9 cellular contexts compared by ENCODE assay signal in genomic region chr9:124197177-124198095, GRCh38.
DNase-seq lines count a peak whose midpoint lies in the region; ATAC-seq and TF ChIP-seq lines count a peak whose summit lies in the region.
"Had no signal": no experiment of that assay in that cellular context is flagged by ENCODE, and none has a peak within 500 bp of the region (broad histone marks: within the 10 kb centered on the region; RNA-seq: fewer than 3 reads in every experiment).

No MANE protein-coding gene starts in this region.

- TF ChIP-seq CTCF in mesothelial cell of epicardium (IDR thresholded peaks at IDR 0.05; ENCODE audit: unreplicated experiment) = no peak
- no peak for TF ChIP-seq CTCF in tibial nerve (IDR thresholded peaks at IDR 0.05)

- peaks cover 8% of the 10 kb centered on the region in 3 donors for H3K36me3 Mint-ChIP-seq in immature natural killer cell
- H3K36me3 Mint-ChIP-seq in mesothelial cell of epicardium = no peaks in the 10 kb centered on the region

- no peak for TF ChIP-seq EP300 in tibial nerve (IDR thresholded peaks at IDR 0.05)

- H3K4me1 ChIP-seq in tibial nerve = no peaks in the 10 kb centered on the region

- 71 to 82% methylated on average over 14 of the region's 14 CpGs for WGBS in tibial nerve, 2 donors

- H3K27ac Mint-ChIP-seq in immature natural killer cell (peak overlapping the region; percentile 59 to 87 (median 72)), mesothelial cell of epicardium (no peak overlapping the region)

- DNase-seq in MV-4-11 (lab: John Stamatoyannopoulos, UW) (peak; percentile 98), immature natural killer cell (peak; percentile 44 to 60 (median 55)), mesothelial cell of epicardium (ENCODE audit: low spot score in 2 of 2, unreplicated experiment in 2 of 2) (no peak), iPS-NIHi11 (ENCODE audit: low spot score) (no peak), tibial nerve (ENCODE audit: low spot score in 2 of 2) (no peak), NCI-H1417 treated with DMSO at 0.1 percent for 48 hours (lab: John Stamatoyannopoulos, UW) (no peak)
- DNase-seq: IMR-90 had no signal

- peak overlapping the region; percentile 69 to 78 (median 75) for H3K4me3 Mint-ChIP-seq in immature natural killer cell
- H3K4me3 Mint-ChIP-seq in mesothelial cell of epicardium = no peak overlapping the region

- H3K9me3 ChIP-seq in tibial nerve = peaks cover 0 to 20% (median 2%) of the 10 kb centered on the region in 4 donors

- H3K4me3 ChIP-seq in tibial nerve = no peak overlapping the region

- H3K27ac ChIP-seq in tibial nerve = no peak overlapping the region

- H3K36me3 ChIP-seq in tibial nerve = no peaks in the 10 kb centered on the region

- H3K27me3 Mint-ChIP-seq in immature natural killer cell (ENCODE audit: low read depth in 3 of 3) = peaks cover 0 to 2% (median 1%) of the 10 kb centered on the region in 3 donors
- peaks cover 17% of the 10 kb centered on the region for H3K27me3 Mint-ChIP-seq in mesothelial cell of epicardium (ENCODE audit: low read depth)

- TF ChIP-seq POLR2A in GM18505 (IDR thresholded peaks at IDR 0.05; ENCODE audit: borderline replicate concordance, extremely low read depth, insufficient read depth, insufficient read length) (peak; percentile 76), tibial nerve (IDR thresholded peaks at IDR 0.05) (no peak)

- H3K27me3 ChIP-seq in tibial nerve = no peaks in the 10 kb centered on the region

- ATAC-seq in GM18505 (IDR thresholded peaks at IDR 0.05; ENCODE audit: unreplicated experiment) = peak; percentile 56
- peak; percentile 67 for ATAC-seq in GM21723 (IDR thresholded peaks at IDR 0.05; ENCODE audit: unreplicated experiment)

- H3K9me3 Mint-ChIP-seq in immature natural killer cell (peaks cover 0 to 11% (median 4%) of the 10 kb centered on the region in 6 donors), mesothelial cell of epicardium (peaks cover 25% of the 10 kb centered on the region)

- H3K4me1 Mint-ChIP-seq in immature natural killer cell (peaks cover 58 to 60% of the 10 kb centered on the region in 2 donors), mesothelial cell of epicardium (no peaks in the 10 kb centered on the region)

Comparison
In these comparisons a context has a peak if more than half of its experiments do, and no peak if none do; other contexts are left out.
1. DNase-seq: peak in MV-4-11 (single experiment) and immature natural killer cell (3 of 3); none in mesothelial cell of epicardium (0 of 2), iPS-NIHi11 (single experiment), tibial nerve (0 of 2) and NCI-H1417 treated with DMSO at 0.1 percent for 48 hours (single experiment).